In genomic region chr13:39377699-39378098, GRCh38 we compare ENCODE assay signal across 34 cellular contexts.
"Had no signal": no experiment of that assay in that cellular context is flagged by ENCODE, and none has a peak within 500 bp of the region (broad histone marks: within the 10 kb centered on the region; RNA-seq: fewer than 3 reads in every experiment).

No MANE protein-coding gene starts in this region.

- H3K27me3 ChIP-seq: MG63 had no signal

- H3K9ac ChIP-seq: KMS-11 had no signal

- H3K4me3 ChIP-seq: MG63 had no signal

- H3K27ac ChIP-seq: KMS-11 had no signal

- H3K4me2 ChIP-seq: KMS-11 had no signal

- DNase-seq: Karpas-422, Kasumi-1, MG63, MM.1S, MV-4-11, NCI-H1048, NCI-H1092, NCI-H1092 treated with DMSO at 0.1 percent for 48 hours, NCI-H1105, NCI-H1105 treated with DMSO at 0.1 percent for 48 hours, NCI-H1417, NCI-H1417 treated with DMSO at 0.1 percent for 48 hours, NCI-H1436, NCI-H1436 treated with DMSO at 0.1 percent for 48 hours, NCI-H146, NCI-H1694, NCI-H1694 treated with DMSO at 0.1 percent for 48 hours, NCI-H187, NCI-H187 treated with DMSO at 0.1 percent for 48 hours, NCI-H1930, NCI-H2029, NCI-H2029 treated with DMSO at 0.1 percent for 48 hours, NCI-H2081, NCI-H2081 treated with DMSO at 0.1 percent for 48 hours, NCI-H2107, NCI-H2171, NCI-H2171 treated with DMSO at 0.1 percent for 48 hours, NCI-H2227 treated with DMSO at 0.1 percent for 48 hours, NCI-H226, NCI-H345, NCI-H446, NCI-H446 treated with DMSO at 0.1 percent for 48 hours, NCI-H510A had no signal

- H3K9me3 ChIP-seq: MG63 had no signal
